22 cellular contexts compared by ENCODE assay signal in the genomic region with DNA sequence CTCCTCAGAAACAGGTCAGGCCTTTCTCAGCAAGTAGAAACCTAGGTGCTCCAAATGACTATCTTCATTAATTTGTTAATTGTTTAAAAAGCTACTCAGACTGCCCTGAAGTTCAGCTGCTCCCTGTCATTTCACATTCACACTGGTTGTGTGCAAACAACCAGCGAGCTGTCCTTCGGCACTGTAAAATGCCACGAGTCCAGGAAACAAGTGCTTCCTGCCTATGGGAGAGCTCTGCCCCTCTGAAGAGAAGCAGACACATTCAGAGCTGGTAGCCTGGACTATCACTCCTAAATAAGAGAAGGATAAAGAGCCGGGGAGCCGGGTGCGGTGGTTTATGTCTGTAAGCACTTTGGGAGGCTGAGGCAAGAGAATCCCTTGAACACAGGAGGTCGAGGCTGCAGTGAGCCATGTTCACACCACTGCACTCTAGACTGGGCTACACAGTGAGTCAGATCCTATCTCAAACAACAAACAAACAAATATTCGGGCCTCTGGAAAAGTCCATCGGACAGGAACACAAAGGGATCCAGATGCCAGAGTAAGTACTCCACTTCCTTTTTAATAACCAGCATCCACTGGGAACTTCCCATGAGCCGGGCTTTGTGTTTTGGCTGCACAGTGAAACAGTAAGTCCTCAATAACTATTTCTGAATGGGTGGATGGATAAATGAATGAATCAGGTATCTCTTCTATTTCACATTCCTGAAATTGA.
"Had no signal": no experiment of that assay in that cellular context is flagged by ENCODE, and none has a peak within 500 bp of the region (broad histone marks: within the 10 kb centered on the region; RNA-seq: fewer than 3 reads in every experiment).

No MANE protein-coding gene starts in this region.

- H3K4me1 ChIP-seq: adrenal gland, breast epithelium, left ventricle myocardium inferior, pancreas, thyroid gland had no signal

- H3K27me3 ChIP-seq: adrenal gland, breast epithelium, pancreas, thyroid gland had no signal

- ATAC-seq: activated CD4-positive, alpha-beta T cell treated with anti-CD3 and anti-CD28 coated beads for 36 hours; activated naive CD4-positive, alpha-beta T cell treated with anti-CD3 and anti-CD28 coated beads, Interleukin-2, amount 50 U/mL, for 72 hours; naive thymus-derived CD8-positive, alpha-beta T cell; pancreas; sciatic nerve; stimulated activated naive B cell treated with anti-CD40 and anti-IgM and Interleukin-4, amounts not matched to agents 10 μg/mL and 1 μg/mL and 100 μg/mL, for 72 hours; T-helper 17 cell had no signal

- H3K36me3 ChIP-seq: adrenal gland, breast epithelium, left ventricle myocardium inferior, pancreas, thyroid gland had no signal

- DNase-seq: activated CD4-positive, alpha-beta T cell treated with anti-CD3 and anti-CD28 coated beads for 36 hours; activated CD4-positive, alpha-beta T cell treated with anti-CD3 and anti-CD28 coated beads, Interleukin-2, amount 50 U/mL, for 48 hours; activated gamma-delta T cell; cerebellar nuclear complex; cortex of kidney; effector CD8-positive, alpha-beta T cell; foreskin fibroblast; glutamatergic neuron; left ventricle myocardium inferior; naive thymus-derived CD8-positive, alpha-beta T cell; pancreas; stimulated activated CD4-positive, alpha-beta T cell treated with anti-CD3 and anti-CD28 coated beads, Interleukin-4, amount 100 ng/mL, for 4 hours; stimulated activated naive B cell treated with anti-CD40 and anti-IgM and Interleukin-4, amounts not matched to agents 10 μg/mL and 1 μg/mL and 100 μg/mL, for 72 hours; T-helper 17 cell; thyroid gland had no signal

- FAIRE-seq: astrocyte, pancreas had no signal

- H3K4me3 ChIP-seq: adrenal gland, breast epithelium, left ventricle myocardium inferior, pancreas, smooth muscle cell, thyroid gland had no signal

- H3K27ac ChIP-seq: adrenal gland, breast epithelium, epithelial cell of prostate, left ventricle myocardium inferior, pancreas, thyroid gland had no signal

- H3K9me3 ChIP-seq: adrenal gland, breast epithelium, left ventricle myocardium inferior, pancreas, thyroid gland had no signal

- H3K4me2 ChIP-seq: smooth muscle cell had no signal
